Comparison of ENCODE assay signal across 9 cellular contexts in the genomic region with DNA sequence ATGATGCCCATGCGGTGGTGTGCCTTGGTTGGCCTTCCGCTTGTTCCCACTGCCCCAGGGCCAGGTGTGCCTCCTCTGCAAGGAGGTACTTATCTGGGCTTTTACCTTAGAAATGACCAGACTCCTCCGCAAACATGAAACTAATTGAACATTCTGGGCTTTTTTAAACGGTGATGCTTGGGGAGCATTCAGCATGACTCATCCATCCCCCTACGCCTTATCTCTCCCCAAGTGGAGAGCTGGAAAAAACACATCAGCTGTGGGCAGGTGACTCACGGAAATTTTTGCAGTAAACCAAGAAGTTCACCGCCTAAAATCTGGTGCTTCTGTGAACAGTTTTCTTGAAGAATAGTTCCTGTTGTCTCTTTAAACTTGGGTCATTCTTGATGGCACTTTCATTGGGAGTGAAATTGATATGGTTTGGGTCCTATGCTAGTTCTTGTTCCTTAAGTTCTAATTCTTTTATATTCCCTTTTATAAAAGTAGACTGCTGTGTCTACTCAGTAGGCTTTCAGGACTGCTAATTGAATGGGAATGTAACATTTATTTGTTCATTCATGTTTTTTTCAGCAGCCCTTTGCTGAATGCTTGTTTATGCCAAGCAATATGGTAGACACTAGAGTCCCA. TPM values are rescaled to one million over a fixed set of nuclear protein-coding genes. Genes with fewer than 3 reads are reported as not detected.
A peak's percentile ranks its signal among the peaks of the same experiment; 100 is the strongest.
DNase-seq lines count a peak whose midpoint lies in the region; ATAC-seq and TF ChIP-seq lines count a peak whose summit lies in the region.
"Had no signal": no experiment of that assay in that cellular context is flagged by ENCODE, and none has a peak within 500 bp of the region (broad histone marks: within the 10 kb centered on the region; RNA-seq: fewer than 3 reads in every experiment).

No MANE protein-coding gene starts in this region.

- RAD21 ChIA-PET in HCT116 (lab: Charles Lee; ENCODE audit: low non-redundant PET in 1 of 2, low total read pairs in 2 of 2, uncharacterized antibody in 2 of 2, unreplicated experiment in 2 of 2): no interaction called here

- no peaks in the 10 kb centered on the region for H4K20me1 ChIP-seq in HCT116 (ENCODE audit: insufficient read depth)

- H3K4me3 ChIP-seq in HCT116 (replicated peaks in 1 of 2; ENCODE audit: low read depth in 1 of 2, low read length in 2 of 2): no peak overlapping the region

- no peaks in the 10 kb centered on the region for H3K79me2 ChIP-seq in HCT116 (ENCODE audit: insufficient read depth, low read length)

- H3K4me1 Mint-ChIP-seq in activated CD4-positive, alpha-beta memory T cell treated with anti-CD3 and anti-CD28 coated beads, Interleukin-2, amount 10 ng/mL, durations not matched to agents 7 days and 5 days: peaks cover 78% of the 10 kb centered on the region

- peak overlapping the region; percentile 16 for H3K4me2 ChIP-seq in HCT116 (ENCODE audit: low read length)

- H3K4me3 Mint-ChIP-seq in activated CD4-positive, alpha-beta memory T cell treated with anti-CD3 and anti-CD28 coated beads, Interleukin-2, amount 10 ng/mL, durations not matched to agents 7 days and 5 days: peak overlapping the region; percentile 64

- no peaks in the 10 kb centered on the region for H3K27me3 ChIP-seq in HCT116 (ENCODE audit: insufficient read depth, low read length)

- no TSS peak for BruUV-seq in HCT116 (replicated peaks; lab: Mats Ljungman, UMichigan)

- POLR2A ChIA-PET in HCT116 (lab: Charles Lee): no interaction called here
- POLR2A ChIA-PET in activated CD4-positive, alpha-beta memory T cell treated with anti-CD3 and anti-CD28 coated beads, Interleukin-2, amount 10 ng/mL, durations not matched to agents 7 days and 5 days (lab: Charles Lee): interaction anchor here (1.0 to 9.6 kb wide), 4 partner anchors 10 to 136 kb away, joined by 3 to 97 read pairs (median 8); partner anchors contain the start of gene SFXN1

- no peak for TF ChIP-seq POLR2A in HCT116 (IDR thresholded peaks at IDR 0.05; ENCODE audit: borderline replicate concordance, extremely low read depth, insufficient read depth, insufficient read length)

- no peak for TF ChIP-seq CTCF in HCT116 (IDR thresholded peaks at IDR 0.05 in 2 of 3, conservative IDR thresholded peaks at IDR 0.05 in 1 of 3; ENCODE audit: borderline replicate concordance in 1 of 3, insufficient read depth in 1 of 3, low read depth in 2 of 3, low read length in 2 of 3)

- DNase-seq in HCT116 (ENCODE audit: low read depth, low spot score): peak; percentile 8
- DNase-seq in activated CD4-positive, alpha-beta memory T cell treated with anti-CD3 and anti-CD28 coated beads, Interleukin-2, amount 10 ng/mL, durations not matched to agents 7 days and 5 days: peak; percentile 83
- peak; percentile 20 for DNase-seq in dermis blood vessel endothelial cell
- peak; percentile 64 to 82 (median 71) for DNase-seq in stimulated activated CD4-positive, alpha-beta T cell treated with anti-CD3 and anti-CD28 coated beads, TNF-alpha, amount 100 ng/mL, for 48 hours (ENCODE audit: low read depth in 3 of 3)
- DNase-seq in NCI-H69 (lab: John Stamatoyannopoulos, UW): no peak
- no peak for DNase-seq in NCI-H2081 treated with DMSO at 0.1 percent for 48 hours (lab: John Stamatoyannopoulos, UW)
- no peak for DNase-seq in GOT3 (lab: John Stamatoyannopoulos, UW)
- DNase-seq: NCI-H1930 had no signal

- H3K9me3 Mint-ChIP-seq in activated CD4-positive, alpha-beta memory T cell treated with anti-CD3 and anti-CD28 coated beads, Interleukin-2, amount 10 ng/mL, durations not matched to agents 7 days and 5 days: peaks cover 12% of the 10 kb centered on the region

- no peak overlapping the region for H3K9ac ChIP-seq in HCT116 (ENCODE audit: low read length)

- peak overlapping the region; percentile 74 for H3K27ac ChIP-seq in HCT116 (ENCODE audit: low read depth, low read length)

- H3K4me1 ChIP-seq in HCT116 (ENCODE audit: control insufficient read depth in 1 of 2, insufficient read depth in 2 of 2, low read length in 2 of 2): peaks cover 10 to 16% of the 10 kb centered on the region in 2 experiments; a peak in 3 of 4 replicates

- no peaks in the 10 kb centered on the region for H3K9me3 ChIP-seq in HCT116 (ENCODE audit: control insufficient read depth in 1 of 2, insufficient read depth in 1 of 2, low read depth in 1 of 2, low read length in 2 of 2)

- intact Hi-C loops in HCT116 (cut with micrococcal nuclease): no loop called here

- H3K36me3 Mint-ChIP-seq in activated CD4-positive, alpha-beta memory T cell treated with anti-CD3 and anti-CD28 coated beads, Interleukin-2, amount 10 ng/mL, durations not matched to agents 7 days and 5 days (ENCODE audit: low read depth): peaks cover 95% of the 10 kb centered on the region

- H3K27ac Mint-ChIP-seq in activated CD4-positive, alpha-beta memory T cell treated with anti-CD3 and anti-CD28 coated beads, Interleukin-2, amount 10 ng/mL, durations not matched to agents 7 days and 5 days: peak overlapping the region; percentile 94

- no peaks in the 10 kb centered on the region for H3K27me3 Mint-ChIP-seq in activated CD4-positive, alpha-beta memory T cell treated with anti-CD3 and anti-CD28 coated beads, Interleukin-2, amount 10 ng/mL, durations not matched to agents 7 days and 5 days

- ATAC-seq in HCT116 (peak; percentile 42; the same call in 1 of the 2 replicates), GM21737 (IDR thresholded peaks at IDR 0.05; ENCODE audit: unreplicated experiment) (no peak)

- no peak overlapping the region for H2AFZ ChIP-seq in HCT116 (ENCODE audit: low read depth, low read length, poor library complexity, severe bottlenecking)

- H3K9me2 ChIP-seq in HCT116 (ENCODE audit: insufficient read depth): no peaks in the 10 kb centered on the region

- H3K36me3 ChIP-seq in HCT116 (ENCODE audit: control insufficient read depth in 1 of 2, insufficient read depth in 2 of 2, low read length in 2 of 2): peaks cover 57 to 71% of the 10 kb centered on the region in 2 experiments

- CTCF ChIA-PET in HCT116 (lab: Charles Lee): no interaction called here
- CTCF ChIA-PET in activated CD4-positive, alpha-beta memory T cell treated with anti-CD3 and anti-CD28 coated beads, Interleukin-2, amount 10 ng/mL, durations not matched to agents 7 days and 5 days (lab: Charles Lee): interaction anchor here (0.7 to 2.5 kb wide), 7 partner anchors 10 to 212 kb away, joined by 3 to 11 read pairs (median 7); no protein-coding TSS in a partner anchor

- TF ChIP-seq RAD21 in HCT116 (IDR thresholded peaks at IDR 0.05; ENCODE audit: low read depth): no peak

TF ChIP-seq in HCT116, 20 proteins besides CTCF, POLR2A, EP300 and RAD21 (continues in another document):
- TF ChIP-seq EGR1 (IDR thresholded peaks at IDR 0.05; ENCODE audit: low read depth) (peak; percentile 50; the same call in 1 of the 2 replicates), ZFX (IDR thresholded peaks at IDR 0.05) (no peak), CBX3 (IDR thresholded peaks at IDR 0.05; ENCODE audit: low read depth) (no peak), FOSL1 (IDR thresholded peaks at IDR 0.05; ENCODE audit: low read depth) (peak; percentile 84), YY1 (IDR thresholded peaks at IDR 0.05; ENCODE audit: extremely low read depth, insufficient replicate concordance, low read depth, low read length) (no peak), TCF7L2 (IDR thresholded peaks at IDR 0.05; ENCODE audit: borderline replicate concordance, extremely low read depth, insufficient read depth, insufficient read length) (no peak), ATF3 (IDR thresholded peaks at IDR 0.05) (0 out of 2 replicates have a peak, but pooled peaks have one; percentile 30), SRF (IDR thresholded peaks at IDR 0.05; ENCODE audit: low read depth) (peak; percentile 23; the same call in 1 of the 2 replicates), SP1 (IDR thresholded peaks at IDR 0.05; ENCODE audit: low read depth) (peak; percentile 66), ELF1 (IDR thresholded peaks at IDR 0.05; ENCODE audit: borderline replicate concordance, low read depth) (no peak), SIN3A (IDR thresholded peaks at IDR 0.05; ENCODE audit: low read depth) (no peak), JUND (IDR thresholded peaks at IDR 0.05) (peak; percentile 81), MAX (IDR thresholded peaks at IDR 0.05) (0 out of 2 replicates have a peak, but pooled peaks have one; percentile 13)
- TF ChIP-seq, protein P1, sequence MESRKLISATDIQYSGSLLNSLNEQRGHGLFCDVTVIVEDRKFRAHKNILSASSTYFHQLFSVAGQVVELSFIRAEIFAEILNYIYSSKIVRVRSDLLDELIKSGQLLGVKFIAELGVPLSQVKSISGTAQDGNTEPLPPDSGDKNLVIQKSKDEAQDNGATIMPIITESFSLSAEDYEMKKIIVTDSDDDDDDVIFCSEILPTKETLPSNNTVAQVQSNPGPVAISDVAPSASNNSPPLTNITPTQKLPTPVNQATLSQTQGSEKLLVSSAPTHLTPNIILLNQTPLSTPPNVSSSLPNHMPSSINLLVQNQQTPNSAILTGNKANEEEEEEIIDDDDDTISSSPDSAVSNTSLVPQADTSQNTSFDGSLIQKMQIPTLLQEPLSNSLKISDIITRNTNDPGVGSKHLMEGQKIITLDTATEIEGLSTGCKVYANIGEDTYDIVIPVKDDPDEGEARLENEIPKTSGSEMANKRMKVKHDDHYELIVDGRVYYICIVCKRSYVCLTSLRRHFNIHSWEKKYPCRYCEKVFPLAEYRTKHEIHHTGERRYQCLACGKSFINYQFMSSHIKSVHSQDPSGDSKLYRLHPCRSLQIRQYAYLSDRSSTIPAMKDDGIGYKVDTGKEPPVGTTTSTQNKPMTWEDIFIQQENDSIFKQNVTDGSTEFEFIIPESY (IDR thresholded peaks at IDR 0.05; ENCODE audit: extremely low read depth, insufficient replicate concordance, low read length): no peak

RNA-seq across cellular contexts. Expression of gene SFXN1, which starts 39.6 kb away (rescaled TPM):
- 145 TPM for total RNA-seq in HCT116 (2021; ENCODE audit: unreplicated experiment)
- 156 and 163 TPM in 2 replicates for polyA plus RNA-seq in HCT116 (2012)
- total RNA-seq in activated CD4-positive, alpha-beta memory T cell treated with anti-CD3 and anti-CD28 coated beads, Interleukin-2, amount 10 ng/mL, durations not matched to agents 7 days and 5 days: 100 to 1,000 TPM; 206 to 216 TPM
- total RNA-seq in dermis blood vessel endothelial cell: 109 and 176 TPM in 2 replicates

Comparison
In these comparisons a context has a peak if more than half of its experiments do, and no peak if none do; other contexts are left out.
1. DNase-seq: peak in HCT116 (single experiment), activated CD4-positive, alpha-beta memory T cell treated with anti-CD3 and anti-CD28 coated beads, Interleukin-2, amount 10 ng/mL, durations not matched to agents 7 days and 5 days (single experiment), dermis blood vessel endothelial cell (single experiment) and stimulated activated CD4-positive, alpha-beta T cell treated with anti-CD3 and anti-CD28 coated beads, TNF-alpha, amount 100 ng/mL, for 48 hours (3 of 3); none in NCI-H69 (single experiment), NCI-H2081 treated with DMSO at 0.1 percent for 48 hours (single experiment) and GOT3 (single experiment).